ENCODE assay signal across 8 cellular contexts in genomic region chr11:2699185-2699530, GRCh38. TPM values are rescaled to one million over a fixed set of nuclear protein-coding genes. Genes with fewer than 3 reads are reported as not detected.
A peak's percentile ranks its signal among the peaks of the same experiment; 100 is the strongest.
DNase-seq lines count a peak whose midpoint lies in the region; ATAC-seq and TF ChIP-seq lines count a peak whose summit lies in the region.

No MANE protein-coding gene starts in this region.

- peak; percentile 48 for DNase-seq in NCI-H69 (lab: John Stamatoyannopoulos, UW)
- DNase-seq in coronary artery (ENCODE audit: low spot score) = peak; percentile 72
- no peak for DNase-seq in NCI-H345 (lab: John Stamatoyannopoulos, UW)
- DNase-seq in HAP-1 (ENCODE audit: low spot score in 2 of 2) = no peak

- H3K4me3 ChIP-seq in coronary artery = peak overlapping the region; percentile 84
- H3K4me3 ChIP-seq in mononuclear cell (ENCODE audit: low read length) = peak overlapping the region; percentile 49
- no peak overlapping the region for H3K4me3 ChIP-seq in HAP-1

- in situ Hi-C loops in HAP-1 (cut with MboI; ENCODE audit: low sequenced_read_pairs) = no loop called here

- no peaks in the 10 kb centered on the region for H3K36me3 ChIP-seq in HAP-1 (replicated peaks)

- ATAC-seq in GM19372 (IDR thresholded peaks at IDR 0.05; ENCODE audit: low read depth, unreplicated experiment) (peak; percentile 14), HG03097 (IDR thresholded peaks at IDR 0.05; ENCODE audit: low FRiP score, unreplicated experiment) (no peak), GM18861 (IDR thresholded peaks at IDR 0.05; ENCODE audit: unreplicated experiment) (no peak)

- H3K27me3 ChIP-seq in mononuclear cell (ENCODE audit: insufficient read depth, low read length) (no peaks in the 10 kb centered on the region), HAP-1 (ENCODE audit: low read depth) (no peaks in the 10 kb centered on the region)

- peak overlapping the region in 1 of 2 donors; percentile 98 for H3K27ac ChIP-seq in coronary artery

- no peak for TF ChIP-seq CTCF in coronary artery (IDR thresholded peaks at IDR 0.05)

- H3K9me3 ChIP-seq in mononuclear cell (ENCODE audit: low read depth, low read length) (no peaks in the 10 kb centered on the region), HAP-1 (no peaks in the 10 kb centered on the region)

- H3K4me1 ChIP-seq in mononuclear cell (ENCODE audit: insufficient read depth, low read length) (peaks cover 16% of the 10 kb centered on the region), HAP-1 (no peaks in the 10 kb centered on the region)

RNA-seq across cellular contexts. Expression of gene KCNQ1OT1, which starts 0.6 kb away (rescaled TPM):
- total RNA-seq in mononuclear cell = 0.31 TPM

Comparison
In these comparisons a context has a peak if more than half of its experiments do, and no peak if none do; other contexts are left out.
1. DNase-seq: peak in NCI-H69 (single experiment) and coronary artery (single experiment); none in NCI-H345 (single experiment) and HAP-1 (0 of 2).